ENCODE assay signal across 8 cellular contexts in genomic region chr3:188153949-188154757, GRCh38. TPM values are rescaled to one million over a fixed set of nuclear protein-coding genes. Genes with fewer than 3 reads are reported as not detected.
DNase-seq lines count a peak whose midpoint lies in the region; ATAC-seq, FAIRE-seq and TF ChIP-seq lines count a peak whose summit lies in the region.

Gene LPP (plus strand): TSS chr3:188154157. CDS start chr3:188406121, 251,964 bp downstream.

- FAIRE-seq in HTR-8/SVneo (lab: Jason Lieb, UNC), result no peak

- H3K36me3 ChIP-seq in adrenal gland (replicated peaks in 1 of 2), result no peaks in the 10 kb centered on the region
- H3K36me3 ChIP-seq in psoas muscle (ENCODE audit: insufficient read depth in 1 of 2, low read depth in 1 of 2), result no peaks in the 10 kb centered on the region
- H3K36me3 ChIP-seq in upper lobe of right lung, result no peaks in the 10 kb centered on the region

- ATAC-seq in GM21367 (IDR thresholded peaks at IDR 0.05; ENCODE audit: unreplicated experiment) (peak; percentile 78), left cardiac atrium (peak; percentile 88 to 93), psoas muscle (peak; percentile 78 to 83 (median 80)), upper lobe of right lung (peak; percentile 91)

- H3K27ac ChIP-seq in adrenal gland, result peak within 1 kb of the TSS; percentile 84 to 99 (median 93)
- peak within 1 kb of the TSS; percentile 91 for H3K27ac ChIP-seq in psoas muscle
- H3K27ac ChIP-seq in upper lobe of right lung, result peak within 1 kb of the TSS; percentile 95

- DNase-seq in D341Med (ENCODE audit: low spot score) (peak; percentile 78), HTR-8/SVneo (ENCODE audit: insufficient read length, low spot score) (peak; percentile 65), T-helper 1 cell (peak; percentile 71 to 91 (median 78)), adrenal gland (peak; percentile 76 to 86 (median 81)), left cardiac atrium (peak; percentile 80), psoas muscle (peak; percentile 81 to 90), upper lobe of right lung (peak; percentile 95)

- H3K4me3 ChIP-seq in adrenal gland (peak within 1 kb of the TSS; percentile 54 to 94 (median 73)), psoas muscle (peak within 1 kb of the TSS; percentile 80), upper lobe of right lung (peak within 1 kb of the TSS; percentile 81)

- H3K9me3 ChIP-seq in adrenal gland (replicated peaks in 1 of 3), result no peaks in the 10 kb centered on the region
- no peaks in the 10 kb centered on the region for H3K9me3 ChIP-seq in psoas muscle
- H3K9me3 ChIP-seq in upper lobe of right lung, result no peaks in the 10 kb centered on the region

- WGBS in adrenal gland, 4 donors, result 0 to 1% (median 0%) methylated on average over 5 to 75 of the region's 75 CpGs
- WGBS in psoas muscle, 3 donors, result 1 to 3% (median 1%) methylated on average over 39 to 75 of the region's 75 CpGs

- H3K4me1 ChIP-seq in adrenal gland (replicated peaks in 1 of 2) (peaks cover 20 to 57% of the 10 kb centered on the region in 2 donors), psoas muscle (peaks cover 29% of the 10 kb centered on the region), upper lobe of right lung (peaks cover 38% of the 10 kb centered on the region)

- H3K27me3 ChIP-seq in adrenal gland (no peaks in the 10 kb centered on the region), psoas muscle (ENCODE audit: insufficient read depth in 3 of 3, low read length in 2 of 3) (no peaks in the 10 kb centered on the region), upper lobe of right lung (no peaks in the 10 kb centered on the region)

- TF ChIP-seq CTCF in adrenal gland (IDR thresholded peaks at IDR 0.05) (peak in 1 of 6 experiments; percentile 1), psoas muscle (IDR thresholded peaks at IDR 0.05) (no peak), upper lobe of right lung (IDR thresholded peaks at IDR 0.05) (no peak)

- peak in 1 of 2 donors; percentile 71 for TF ChIP-seq POLR2A in adrenal gland (IDR thresholded peaks at IDR 0.05)

- intact Hi-C loops in adrenal gland (cut with DNase I), result no loop called here
- intact Hi-C loops in left cardiac atrium (cut with DNase I), result loop anchor here (2.0 to 10.0 kb wide), 6 partner anchors 27 to 801 kb away; partner anchors contain the start of gene BCL6 (in 2 of the 2)
- intact Hi-C loops in psoas muscle (cut with DNase I), result loop anchor here (5.0 to 10.0 kb wide), 4 partner anchors 111 to 801 kb away; no protein-coding TSS in a partner anchor
- intact Hi-C loops in upper lobe of right lung (cut with DNase I), result no loop called here

RNA-seq across cellular contexts. Expression of gene LPP, which starts in this region (rescaled TPM):
- total RNA-seq in adrenal gland (100 to 1,000 TPM in 6 of 8 donors, 10 to 100 TPM in 2; 84.1 to 170 (median 132) TPM), left cardiac atrium (100 to 1,000 TPM; 152 to 181 TPM), psoas muscle (10 to 100 TPM; 42.8 to 80.3 (median 58.3) TPM), upper lobe of right lung (191 TPM)
- polyA plus RNA-seq in adrenal gland (10 to 100 TPM in 2 of 3 donors, 1 to 10 TPM in 1; 7.0 to 22.9 (median 12.1) TPM), psoas muscle (1 to 10 TPM; 2.6 to 8.7 (median 3.1) TPM)

Comparison
In these comparisons a context has a peak if more than half of its experiments do, and no peak if none do; other contexts are left out.
1. Peak in every context shown above with its lines: DNase-seq, ATAC-seq, H3K4me3 ChIP-seq and H3K27ac ChIP-seq.
2. intact Hi-C loops: an anchor here in left cardiac atrium (2.0 to 10.0 kb wide) and psoas muscle (5.0 to 10.0 kb wide); none called in adrenal gland and upper lobe of right lung.